In genomic region chr2:119085613-119086012, GRCh38 we compare ENCODE assay signal across 13 cellular contexts.
"Had no signal": no experiment of that assay in that cellular context is flagged by ENCODE, and none has a peak within 500 bp of the region (broad histone marks: within the 10 kb centered on the region; RNA-seq: fewer than 3 reads in every experiment).

No MANE protein-coding gene starts in this region.

- ATAC-seq: activated T-helper 17 cell treated with anti-CD3 and anti-CD28 coated beads, Interleukin-2, amount 50 U/mL, for 72 hours; effector memory CD8-positive, alpha-beta T cell had no signal

- H2AFZ ChIP-seq: neural progenitor cell had no signal

- H3K36me3 ChIP-seq: neural progenitor cell, ovary, transverse colon had no signal

- H3K9me3 ChIP-seq: transverse colon had no signal

- H3K27me3 ChIP-seq: neural progenitor cell, ovary, transverse colon had no signal

- H3K27ac ChIP-seq: neural progenitor cell, ovary, transverse colon had no signal

- H3K9ac ChIP-seq: neural progenitor cell had no signal

- DNase-seq: activated CD4-positive, alpha-beta T cell treated with anti-CD3 and anti-CD28 coated beads, Interleukin-2, amount 10 ng/mL, durations not matched to agents 24 days and 14 days; activated CD8-positive, alpha-beta memory T cell treated with anti-CD3 and anti-CD28 coated beads for 24 hours; activated naive CD4-positive, alpha-beta T cell treated with anti-CD3 and anti-CD28 coated beads, Interleukin-2, amount 10 ng/mL, durations not matched to agents 7 days and 5 days; effector memory CD8-positive, alpha-beta T cell; glutamatergic neuron; mesendoderm; stimulated activated CD4-positive, alpha-beta T cell treated with anti-CD3 and anti-CD28 coated beads, Interleukin-15, amount 100 ng/mL, for 24 hours; stimulated activated CD4-positive, alpha-beta T cell treated with anti-CD3 and anti-CD28 coated beads, Interleukin-4, amount 100 ng/mL, for 24 hours; T-helper 9 cell; transverse colon had no signal

- H3K4me3 ChIP-seq: neural progenitor cell, ovary, transverse colon had no signal

- H3K4me2 ChIP-seq: neural progenitor cell had no signal
